In the genomic region with DNA sequence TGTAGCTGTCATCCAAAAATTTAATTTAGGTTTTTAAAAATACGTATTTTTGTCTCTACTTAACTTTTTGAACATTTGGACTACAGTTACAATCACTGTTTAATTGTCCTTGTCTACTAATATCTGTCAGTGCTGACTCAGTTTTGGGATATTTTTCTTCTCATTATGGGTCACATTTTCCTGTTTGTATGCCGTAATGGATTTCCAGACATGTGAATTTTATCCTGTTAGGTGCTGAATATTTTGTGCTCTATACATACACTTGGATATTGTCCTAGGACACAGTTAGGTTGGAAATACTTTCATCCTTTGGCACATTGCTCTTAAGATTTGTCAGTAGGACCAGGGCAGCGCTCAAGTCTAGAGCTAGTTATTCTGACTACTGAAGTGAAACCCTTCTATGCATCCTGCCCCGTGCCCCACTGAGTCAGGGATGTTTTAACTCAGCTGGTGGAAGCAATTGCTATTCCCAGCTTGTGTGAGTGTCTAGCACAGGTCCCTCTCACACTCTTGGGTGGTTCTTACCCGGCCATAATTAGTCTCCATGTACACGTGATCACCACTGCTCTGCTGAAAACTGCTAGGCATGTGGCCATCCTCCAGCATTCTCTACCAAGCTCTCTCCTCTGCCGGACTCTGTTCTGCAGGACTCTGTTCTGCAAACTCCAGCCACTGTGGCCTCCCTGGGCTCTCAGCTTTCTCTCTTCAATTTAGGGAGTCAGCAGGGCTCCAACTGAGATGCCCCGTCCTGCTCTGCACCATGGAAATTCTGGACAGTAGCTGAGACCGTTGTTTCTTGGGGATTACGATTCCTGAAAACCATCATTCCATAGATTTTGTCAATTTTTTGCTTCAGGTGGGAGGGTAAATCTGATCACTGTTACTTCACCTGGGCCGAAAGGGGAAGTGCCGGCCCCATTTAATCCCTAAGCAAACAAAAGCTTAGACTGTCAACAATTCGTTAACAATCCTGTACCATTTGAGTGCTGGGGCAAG, we compare ENCODE assay signal across 1 cellular context.
A peak's percentile ranks its signal among the peaks of the same experiment; 100 is the strongest.
TF ChIP-seq lines count a peak whose summit lies in the region.

No MANE protein-coding gene starts in this region.

TF ChIP-seq in HepG2, 621 proteins besides CTCF, POLR2A, EP300 and RAD21 (continued from another document):
- no peak for TF ChIP-seq ZBTB8A (CRISPR knock-in tag; IDR thresholded peaks at IDR 0.05; ENCODE audit: borderline replicate concordance, low read depth)
- no peak for TF ChIP-seq CBX5 (CRISPR knock-in tag; IDR thresholded peaks at IDR 0.05; ENCODE audit: borderline replicate concordance)
- no peak for TF ChIP-seq ZNF460 (CRISPR knock-in tag; IDR thresholded peaks at IDR 0.05; ENCODE audit: borderline replicate concordance)
- TF ChIP-seq ZNF773 (CRISPR knock-in tag; IDR thresholded peaks at IDR 0.05; ENCODE audit: borderline replicate concordance) = no peak
- TF ChIP-seq, protein P1, sequence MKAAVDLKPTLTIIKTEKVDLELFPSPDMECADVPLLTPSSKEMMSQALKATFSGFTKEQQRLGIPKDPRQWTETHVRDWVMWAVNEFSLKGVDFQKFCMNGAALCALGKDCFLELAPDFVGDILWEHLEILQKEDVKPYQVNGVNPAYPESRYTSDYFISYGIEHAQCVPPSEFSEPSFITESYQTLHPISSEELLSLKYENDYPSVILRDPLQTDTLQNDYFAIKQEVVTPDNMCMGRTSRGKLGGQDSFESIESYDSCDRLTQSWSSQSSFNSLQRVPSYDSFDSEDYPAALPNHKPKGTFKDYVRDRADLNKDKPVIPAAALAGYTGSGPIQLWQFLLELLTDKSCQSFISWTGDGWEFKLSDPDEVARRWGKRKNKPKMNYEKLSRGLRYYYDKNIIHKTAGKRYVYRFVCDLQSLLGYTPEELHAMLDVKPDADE (CRISPR knock-in tag; IDR thresholded peaks at IDR 0.05) = no peak
- no peak for TF ChIP-seq ZNF24 (IDR thresholded peaks at IDR 0.05)
- peak; percentile 66; the same call in 1 of the 2 replicates for TF ChIP-seq RXRB (CRISPR knock-in tag; IDR thresholded peaks at IDR 0.05; ENCODE audit: borderline replicate concordance)
- TF ChIP-seq SIX1 (CRISPR knock-in tag; IDR thresholded peaks at IDR 0.05; ENCODE audit: borderline replicate concordance) = peak; percentile 42; the same call in 1 of the 2 replicates
- no peak for TF ChIP-seq ZNF260 (CRISPR knock-in tag; IDR thresholded peaks at IDR 0.05; ENCODE audit: borderline replicate concordance, low read depth)
- no peak for TF ChIP-seq ZSCAN12 (CRISPR knock-in tag; IDR thresholded peaks at IDR 0.05)
- TF ChIP-seq KDM6A (CRISPR knock-in tag; IDR thresholded peaks at IDR 0.05; ENCODE audit: low read depth) = peak; percentile 46; the same call in 1 of the 2 replicates
- TF ChIP-seq GATAD2A (CRISPR knock-in tag; IDR thresholded peaks at IDR 0.05) = peak; percentile 55
- TF ChIP-seq ZNF558 (CRISPR knock-in tag; IDR thresholded peaks at IDR 0.05; ENCODE audit: borderline replicate concordance) = no peak
- TF ChIP-seq, protein P2, sequence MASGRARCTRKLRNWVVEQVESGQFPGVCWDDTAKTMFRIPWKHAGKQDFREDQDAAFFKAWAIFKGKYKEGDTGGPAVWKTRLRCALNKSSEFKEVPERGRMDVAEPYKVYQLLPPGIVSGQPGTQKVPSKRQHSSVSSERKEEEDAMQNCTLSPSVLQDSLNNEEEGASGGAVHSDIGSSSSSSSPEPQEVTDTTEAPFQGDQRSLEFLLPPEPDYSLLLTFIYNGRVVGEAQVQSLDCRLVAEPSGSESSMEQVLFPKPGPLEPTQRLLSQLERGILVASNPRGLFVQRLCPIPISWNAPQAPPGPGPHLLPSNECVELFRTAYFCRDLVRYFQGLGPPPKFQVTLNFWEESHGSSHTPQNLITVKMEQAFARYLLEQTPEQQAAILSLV (CRISPR knock-in tag; IDR thresholded peaks at IDR 0.05; ENCODE audit: borderline replicate concordance) = no peak
- no peak for TF ChIP-seq MAZ (IDR thresholded peaks at IDR 0.05; ENCODE audit: borderline replicate concordance, low read depth, low read length)
- 0 out of 2 replicates have a peak, but pooled peaks have one; percentile 27 for TF ChIP-seq MAZ (CRISPR knock-in tag; IDR thresholded peaks at IDR 0.05; ENCODE audit: low read depth)
- peak; percentile 81 for TF ChIP-seq SAP130 (CRISPR knock-in tag; IDR thresholded peaks at IDR 0.05; ENCODE audit: low read depth)
- TF ChIP-seq RERE (CRISPR knock-in tag; IDR thresholded peaks at IDR 0.05; ENCODE audit: low read depth) = peak; percentile 74
- no peak for TF ChIP-seq ZNF768 (CRISPR knock-in tag; IDR thresholded peaks at IDR 0.05)
- no peak for TF ChIP-seq ZNF567 (CRISPR knock-in tag; IDR thresholded peaks at IDR 0.05; ENCODE audit: borderline replicate concordance)
